1 cellular context compared by ENCODE assay signal in the genomic region with DNA sequence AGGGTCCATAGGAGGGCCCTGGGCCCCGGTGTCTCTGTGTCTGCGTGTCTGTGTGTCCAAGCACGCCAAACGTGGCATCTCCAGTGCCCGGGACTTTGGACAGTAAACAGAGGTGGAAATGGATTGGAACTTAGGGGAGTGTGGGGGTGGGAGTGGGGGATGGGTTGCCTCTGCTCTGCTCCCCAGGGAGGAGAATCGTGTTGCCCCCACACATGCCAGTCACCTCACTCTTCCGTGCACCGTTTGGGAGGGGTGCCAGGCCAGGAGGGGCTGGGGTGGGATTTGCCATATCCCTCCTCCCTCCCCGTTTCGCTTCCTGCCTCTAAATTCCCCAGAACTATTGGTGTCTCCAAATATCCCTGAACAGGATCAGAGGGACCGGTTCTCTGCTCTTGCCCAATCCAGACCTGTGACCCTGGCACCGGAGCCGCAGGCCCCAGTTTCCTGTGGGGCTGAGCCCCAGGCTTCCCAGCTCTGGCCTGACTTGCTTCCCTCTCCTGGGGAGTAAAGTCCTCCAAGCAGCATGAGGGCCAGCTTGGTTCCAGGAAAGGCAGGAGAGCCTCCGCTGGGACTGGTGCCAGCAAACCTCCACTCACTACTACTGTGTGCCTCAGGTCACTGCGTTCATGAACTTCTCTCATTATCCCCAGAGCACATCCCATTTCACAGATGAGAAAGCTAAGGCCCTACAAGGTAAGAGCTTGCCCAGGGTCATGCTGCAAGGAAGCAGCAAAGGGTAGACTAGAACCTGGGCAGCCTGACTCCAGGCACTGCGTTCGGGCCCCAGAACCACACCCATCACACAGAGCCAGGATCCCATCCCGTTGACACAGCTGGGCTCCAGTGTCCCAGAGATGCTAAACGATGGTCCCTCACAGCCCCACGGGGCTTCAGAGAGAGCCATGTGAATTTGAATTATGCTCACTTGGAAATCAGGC.
TF ChIP-seq lines count a peak whose summit lies in the region.

A gene with protein sequence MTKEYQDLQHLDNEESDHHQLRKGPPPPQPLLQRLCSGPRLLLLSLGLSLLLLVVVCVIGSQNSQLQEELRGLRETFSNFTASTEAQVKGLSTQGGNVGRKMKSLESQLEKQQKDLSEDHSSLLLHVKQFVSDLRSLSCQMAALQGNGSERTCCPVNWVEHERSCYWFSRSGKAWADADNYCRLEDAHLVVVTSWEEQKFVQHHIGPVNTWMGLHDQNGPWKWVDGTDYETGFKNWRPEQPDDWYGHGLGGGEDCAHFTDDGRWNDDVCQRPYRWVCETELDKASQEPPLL (minus strand): TSS at position 54 of the 938 bp plus-strand sequence. CDS start 807 bp downstream, outside the sequence.

TF ChIP-seq in HepG2, 621 proteins besides CTCF, POLR2A, EP300 and RAD21 (continued from another document and continues in another):
- TF ChIP-seq, protein P1, sequence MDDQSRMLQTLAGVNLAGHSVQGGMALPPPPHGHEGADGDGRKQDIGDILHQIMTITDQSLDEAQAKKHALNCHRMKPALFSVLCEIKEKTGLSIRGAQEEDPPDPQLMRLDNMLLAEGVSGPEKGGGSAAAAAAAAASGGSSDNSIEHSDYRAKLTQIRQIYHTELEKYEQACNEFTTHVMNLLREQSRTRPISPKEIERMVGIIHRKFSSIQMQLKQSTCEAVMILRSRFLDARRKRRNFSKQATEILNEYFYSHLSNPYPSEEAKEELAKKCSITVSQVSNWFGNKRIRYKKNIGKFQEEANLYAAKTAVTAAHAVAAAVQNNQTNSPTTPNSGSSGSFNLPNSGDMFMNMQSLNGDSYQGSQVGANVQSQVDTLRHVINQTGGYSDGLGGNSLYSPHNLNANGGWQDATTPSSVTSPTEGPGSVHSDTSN (CRISPR knock-in tag; IDR thresholded peaks at IDR 0.05; ENCODE audit: borderline replicate concordance) = no peak
- TF ChIP-seq, protein P2, sequence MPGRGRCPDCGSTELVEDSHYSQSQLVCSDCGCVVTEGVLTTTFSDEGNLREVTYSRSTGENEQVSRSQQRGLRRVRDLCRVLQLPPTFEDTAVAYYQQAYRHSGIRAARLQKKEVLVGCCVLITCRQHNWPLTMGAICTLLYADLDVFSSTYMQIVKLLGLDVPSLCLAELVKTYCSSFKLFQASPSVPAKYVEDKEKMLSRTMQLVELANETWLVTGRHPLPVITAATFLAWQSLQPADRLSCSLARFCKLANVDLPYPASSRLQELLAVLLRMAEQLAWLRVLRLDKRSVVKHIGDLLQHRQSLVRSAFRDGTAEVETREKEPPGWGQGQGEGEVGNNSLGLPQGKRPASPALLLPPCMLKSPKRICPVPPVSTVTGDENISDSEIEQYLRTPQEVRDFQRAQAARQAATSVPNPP (CRISPR knock-in tag; IDR thresholded peaks at IDR 0.05) = no peak
- TF ChIP-seq, protein P3, sequence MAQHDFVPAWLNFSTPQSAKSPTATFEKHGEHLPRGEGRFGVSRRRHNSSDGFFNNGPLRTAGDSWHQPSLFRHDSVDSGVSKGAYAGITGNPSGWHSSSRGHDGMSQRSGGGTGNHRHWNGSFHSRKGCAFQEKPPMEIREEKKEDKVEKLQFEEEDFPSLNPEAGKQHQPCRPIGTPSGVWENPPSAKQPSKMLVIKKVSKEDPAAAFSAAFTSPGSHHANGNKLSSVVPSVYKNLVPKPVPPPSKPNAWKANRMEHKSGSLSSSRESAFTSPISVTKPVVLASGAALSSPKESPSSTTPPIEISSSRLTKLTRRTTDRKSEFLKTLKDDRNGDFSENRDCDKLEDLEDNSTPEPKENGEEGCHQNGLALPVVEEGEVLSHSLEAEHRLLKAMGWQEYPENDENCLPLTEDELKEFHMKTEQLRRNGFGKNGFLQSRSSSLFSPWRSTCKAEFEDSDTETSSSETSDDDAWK (CRISPR knock-in tag; IDR thresholded peaks at IDR 0.05) = no peak
- TF ChIP-seq MXI1 (IDR thresholded peaks at IDR 0.05; ENCODE audit: borderline replicate concordance, low read depth, low read length) = peak; percentile 74; the same call in 2 of the 3 replicates
- TF ChIP-seq SNRNP70 (IDR thresholded peaks at IDR 0.05; ENCODE audit: low read depth, low read length) = no peak
- TF ChIP-seq PPARG (CRISPR knock-in tag; conservative IDR thresholded peaks at IDR 0.05) = peak; percentile 62
- peak; percentile 57 for TF ChIP-seq PHF8 (CRISPR knock-in tag; IDR thresholded peaks at IDR 0.05)
- 0 out of 2 replicates have a peak, but pooled peaks have one; percentile 72 for TF ChIP-seq ZNF546 (CRISPR knock-in tag; conservative IDR thresholded peaks at IDR 0.05)
- TF ChIP-seq KIAA2018 (CRISPR knock-in tag; IDR thresholded peaks at IDR 0.05; ENCODE audit: borderline replicate concordance) = no peak
- TF ChIP-seq HNF4A (CRISPR knock-in tag; IDR thresholded peaks at IDR 0.05) = peak; percentile 96
- peak; percentile 71 for TF ChIP-seq ZNF772 (CRISPR knock-in tag; IDR thresholded peaks at IDR 0.05)
- no peak for TF ChIP-seq TP53 (CRISPR knock-in tag; conservative IDR thresholded peaks at IDR 0.05)
- no peak for TF ChIP-seq MTF1 (CRISPR knock-in tag; IDR thresholded peaks at IDR 0.05)
- TF ChIP-seq ZNF33A (CRISPR knock-in tag; IDR thresholded peaks at IDR 0.05; ENCODE audit: borderline replicate concordance) = no peak
- TF ChIP-seq, protein P4, sequence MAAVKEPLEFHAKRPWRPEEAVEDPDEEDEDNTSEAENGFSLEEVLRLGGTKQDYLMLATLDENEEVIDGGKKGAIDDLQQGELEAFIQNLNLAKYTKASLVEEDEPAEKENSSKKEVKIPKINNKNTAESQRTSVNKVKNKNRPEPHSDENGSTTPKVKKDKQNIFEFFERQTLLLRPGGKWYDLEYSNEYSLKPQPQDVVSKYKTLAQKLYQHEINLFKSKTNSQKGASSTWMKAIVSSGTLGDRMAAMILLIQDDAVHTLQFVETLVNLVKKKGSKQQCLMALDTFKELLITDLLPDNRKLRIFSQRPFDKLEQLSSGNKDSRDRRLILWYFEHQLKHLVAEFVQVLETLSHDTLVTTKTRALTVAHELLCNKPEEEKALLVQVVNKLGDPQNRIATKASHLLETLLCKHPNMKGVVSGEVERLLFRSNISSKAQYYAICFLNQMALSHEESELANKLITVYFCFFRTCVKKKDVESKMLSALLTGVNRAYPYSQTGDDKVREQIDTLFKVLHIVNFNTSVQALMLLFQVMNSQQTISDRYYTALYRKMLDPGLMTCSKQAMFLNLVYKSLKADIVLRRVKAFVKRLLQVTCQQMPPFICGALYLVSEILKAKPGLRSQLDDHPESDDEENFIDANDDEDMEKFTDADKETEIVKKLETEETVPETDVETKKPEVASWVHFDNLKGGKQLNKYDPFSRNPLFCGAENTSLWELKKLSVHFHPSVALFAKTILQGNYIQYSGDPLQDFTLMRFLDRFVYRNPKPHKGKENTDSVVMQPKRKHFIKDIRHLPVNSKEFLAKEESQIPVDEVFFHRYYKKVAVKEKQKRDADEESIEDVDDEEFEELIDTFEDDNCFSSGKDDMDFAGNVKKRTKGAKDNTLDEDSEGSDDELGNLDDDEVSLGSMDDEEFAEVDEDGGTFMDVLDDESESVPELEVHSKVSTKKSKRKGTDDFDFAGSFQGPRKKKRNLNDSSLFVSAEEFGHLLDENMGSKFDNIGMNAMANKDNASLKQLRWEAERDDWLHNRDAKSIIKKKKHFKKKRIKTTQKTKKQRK (IDR thresholded peaks at IDR 0.05; ENCODE audit: low read length) = no peak
- no peak for TF ChIP-seq SRSF9 (IDR thresholded peaks at IDR 0.05; ENCODE audit: borderline replicate concordance, insufficient read depth, low read depth, low read length, poor library complexity, severe bottlenecking)
- peak; percentile 96; the same call in 1 of the 2 replicates for TF ChIP-seq ETV5 (CRISPR knock-in tag; IDR thresholded peaks at IDR 0.05; ENCODE audit: borderline replicate concordance)
- peak; percentile 47; the same call in 1 of the 2 replicates for TF ChIP-seq ZNF646 (CRISPR knock-in tag; IDR thresholded peaks at IDR 0.05)
- no peak; the same call in 1 of the 2 replicates for TF ChIP-seq ZSCAN12 (CRISPR knock-in tag; IDR thresholded peaks at IDR 0.05)
- no peak for TF ChIP-seq KDM5A (IDR thresholded peaks at IDR 0.05; ENCODE audit: borderline replicate concordance, low read length)
- no peak; the same call in 1 of the 2 replicates for TF ChIP-seq TMF1 (CRISPR knock-in tag; IDR thresholded peaks at IDR 0.05; ENCODE audit: low read depth)
- TF ChIP-seq EED (CRISPR knock-in tag; IDR thresholded peaks at IDR 0.05) = no peak
- peak; percentile 86 for TF ChIP-seq KAT8 (CRISPR knock-in tag; IDR thresholded peaks at IDR 0.05)
- no peak; the same call in 1 of the 2 replicates for TF ChIP-seq ZNF552 (CRISPR knock-in tag; IDR thresholded peaks at IDR 0.05; ENCODE audit: borderline replicate concordance)
- TF ChIP-seq PRMT3 (CRISPR knock-in tag; IDR thresholded peaks at IDR 0.05; ENCODE audit: borderline replicate concordance, low read depth) = no peak
- TF ChIP-seq SETDB1 (CRISPR knock-in tag; IDR thresholded peaks at IDR 0.05; ENCODE audit: borderline replicate concordance) = no peak
- TF ChIP-seq SSRP1 (CRISPR knock-in tag; IDR thresholded peaks at IDR 0.05) = no peak
